ENCODE assay signal across 1 cellular context in genomic region chr2:117814417-117815264, GRCh38.
TF ChIP-seq lines count a peak whose summit lies in the region.

Gene DDX18 (plus strand): TSS chr2:117814691. CDS start chr2:117814778, 87 bp downstream.

TF ChIP-seq in K562, 482 proteins besides CTCF, POLR2A, EP300 and RAD21 (continued from another document and continues in another):
- TF ChIP-seq ZNF592 (IDR thresholded peaks at IDR 0.05) (no peak), KAT8 (IDR thresholded peaks at IDR 0.05; ENCODE audit: low read depth) (no peak), SNRNP70 (optimal IDR thresholded peaks at IDR 0.05; ENCODE audit: low read depth, low read length) (no peak), TFAM (CRISPR knock-in tag; conservative IDR thresholded peaks at IDR 0.05) (no peak), RERE (CRISPR knock-in tag; IDR thresholded peaks at IDR 0.05; ENCODE audit: borderline replicate concordance) (no peak), ZNF512 (tag; IDR thresholded peaks at IDR 0.05) (no peak), ZNF561 (CRISPR knock-in tag; conservative IDR thresholded peaks at IDR 0.05) (no peak), STAT6 (CRISPR knock-in tag; IDR thresholded peaks at IDR 0.05) (no peak; the same call in 1 of the 2 replicates), THRA (IDR thresholded peaks at IDR 0.05) (no peak), ZNF75A (CRISPR knock-in tag; IDR thresholded peaks at IDR 0.05) (no peak), ZNF311 (CRISPR knock-in tag; IDR thresholded peaks at IDR 0.05) (no peak), CBFB (CRISPR knock-in tag; IDR thresholded peaks at IDR 0.05) (no peak), SRSF1 (IDR thresholded peaks at IDR 0.05; ENCODE audit: low read depth, low read length) (no peak), HNRNPUL1 (IDR thresholded peaks at IDR 0.05; ENCODE audit: low read length) (no peak), SAFB2 (IDR thresholded peaks at IDR 0.05; ENCODE audit: borderline replicate concordance, low read depth, low read length, severe bottlenecking) (no peak), HNRNPLL (IDR thresholded peaks at IDR 0.05; ENCODE audit: low read depth, low read length, poor library complexity, severe bottlenecking) (peak; percentile 44), MCM7 (IDR thresholded peaks at IDR 0.05) (no peak), HDAC8 (tag; IDR thresholded peaks at IDR 0.05) (no peak), ATF3 (IDR thresholded peaks at IDR 0.05) (no peak), ATF3 (CRISPR knock-in tag; conservative IDR thresholded peaks at IDR 0.05) (peak; percentile 78), ZNF655 (CRISPR knock-in tag; IDR thresholded peaks at IDR 0.05) (no peak), MYNN (IDR thresholded peaks at IDR 0.05) (no peak), MYNN (CRISPR knock-in tag; IDR thresholded peaks at IDR 0.05) (no peak), TAL1 (IDR thresholded peaks at IDR 0.05) (0 out of 2 replicates have a peak, but pooled peaks have one; percentile 11), E2F1 (CRISPR knock-in tag; IDR thresholded peaks at IDR 0.05) (peak; percentile 80; the same call in 1 of the 2 replicates), ZNF395 (CRISPR knock-in tag; IDR thresholded peaks at IDR 0.05) (no peak), ZNF23 (CRISPR knock-in tag; IDR thresholded peaks at IDR 0.05) (no peak), ZFP30 (CRISPR knock-in tag; IDR thresholded peaks at IDR 0.05; ENCODE audit: borderline replicate concordance) (no peak), ZNF780A (CRISPR knock-in tag; IDR thresholded peaks at IDR 0.05) (no peak), EP400 (IDR thresholded peaks at IDR 0.05) (peak; percentile 99), MLLT1 (IDR thresholded peaks at IDR 0.05) (peak in 1 of 2 experiments; percentile 88; a peak in 2 of 4 replicates), ELF4 (CRISPR knock-in tag; IDR thresholded peaks at IDR 0.05) (no peak), TRIM28 (IDR thresholded peaks at IDR 0.05) (no peak), MITF (IDR thresholded peaks at IDR 0.05) (peak; percentile 33; the same call in 1 of the 2 replicates)
